17 cellular contexts compared by ENCODE assay signal in genomic region chr3:8307545-8308110, GRCh38.
A peak's percentile ranks its signal among the peaks of the same experiment; 100 is the strongest.
DNase-seq lines count a peak whose midpoint lies in the region; FAIRE-seq and TF ChIP-seq lines count a peak whose summit lies in the region.
"Had no signal": no experiment of that assay in that cellular context is flagged by ENCODE, and none has a peak within 500 bp of the region (broad histone marks: within the 10 kb centered on the region; RNA-seq: fewer than 3 reads in every experiment).

No MANE protein-coding gene starts in this region.

- no peak overlapping the region for H3K4me2 ChIP-seq in astrocyte (ENCODE audit: low read length)
- no peak overlapping the region for H3K4me2 ChIP-seq in smooth muscle cell

- H3K4me3 ChIP-seq in A673 (ENCODE audit: low read depth, low read length, poor library complexity, severe bottlenecking), result no peak overlapping the region
- H3K4me3 ChIP-seq in astrocyte (ENCODE audit: insufficient read depth, low read depth, low read length), result no peak overlapping the region
- no peak overlapping the region for H3K4me3 ChIP-seq in smooth muscle cell
- H3K4me3 ChIP-seq: K562 had no signal

- H3K9me3 Mint-ChIP-seq in astrocyte (ENCODE audit: unreplicated experiment), result peaks cover 3% of the 10 kb centered on the region

- H3K4me1 ChIP-seq in A673 (ENCODE audit: insufficient read depth, low read length, poor library complexity, severe bottlenecking) (peaks cover 35% of the 10 kb centered on the region), astrocyte (ENCODE audit: insufficient read depth, low read length) (no peaks in the 10 kb centered on the region), smooth muscle cell (ENCODE audit: low read depth) (no peaks in the 10 kb centered on the region)

- POLR2A ChIA-PET in A673 (lab: Charles Lee; ENCODE audit: low non-redundant PET), result no interaction called here

- H3K27me3 Mint-ChIP-seq in astrocyte (ENCODE audit: low read depth, unreplicated experiment), result peaks cover 10% of the 10 kb centered on the region

- DNase-seq in DMS53 (lab: John Stamatoyannopoulos, UW) (peak; percentile 73), DMS53 treated with DMSO at 0.1 percent for 48 hours (lab: John Stamatoyannopoulos, UW; ENCODE audit: unreplicated experiment) (no peak), A673 (ENCODE audit: low spot score) (peak; percentile 63), NCI-H2029 treated with DMSO at 0.1 percent for 48 hours (lab: John Stamatoyannopoulos, UW) (peak; percentile 93), astrocyte (ENCODE audit: low read depth) (no peak), erythroblast (lab: John Stamatoyannopoulos, UW) (no peak), smooth muscle cell (lab: John Stamatoyannopoulos, UW; ENCODE audit: unreplicated experiment) (no peak), posterior vena cava (ENCODE audit: low spot score) (no peak)
- DNase-seq: 8988T; GOT3; NCI-H1694 treated with DMSO at 0.1 percent for 48 hours; NK-92 treated with Interleukin-12 subunit alpha and Interleukin-12 subunit beta, amount 100 ng/mL, for 24 hours; OCI-M1 had no signal

- no TSS peak for BruUV-seq in A673 (replicated peaks; lab: Mats Ljungman, UMichigan)

- H3K4me1 Mint-ChIP-seq in astrocyte (ENCODE audit: low read depth, unreplicated experiment), result peaks cover 4% of the 10 kb centered on the region

- no peaks in the 10 kb centered on the region for H4K20me1 ChIP-seq in astrocyte (ENCODE audit: insufficient read depth, low read length)
- H4K20me1 ChIP-seq in smooth muscle cell (ENCODE audit: low read depth), result no peaks in the 10 kb centered on the region

- H3K36me3 ChIP-seq in A673 (ENCODE audit: insufficient read depth, low read length, poor library complexity, severe bottlenecking) (peaks cover 29% of the 10 kb centered on the region), astrocyte (ENCODE audit: insufficient read depth, low read length) (no peaks in the 10 kb centered on the region), smooth muscle cell (ENCODE audit: low read depth) (no peaks in the 10 kb centered on the region)

- intact Hi-C loops in A673 (cut with micrococcal nuclease; ENCODE audit: unreplicated experiment), result loop anchor here (10.0 kb wide), 1 partner anchor 433 kb away; no protein-coding TSS in a partner anchor
- intact Hi-C loops in posterior vena cava (cut with DNase I), result no loop called here

- no peak overlapping the region for H3K9ac ChIP-seq in astrocyte (ENCODE audit: low read length)
- no peak overlapping the region for H3K9ac ChIP-seq in smooth muscle cell (ENCODE audit: low read depth)

- CTCF ChIA-PET in A673 (lab: Charles Lee), result no interaction called here

- H3K79me2 ChIP-seq in astrocyte (ENCODE audit: insufficient read depth, low read length), result no peaks in the 10 kb centered on the region
- H3K79me2 ChIP-seq in smooth muscle cell (ENCODE audit: low read depth), result no peaks in the 10 kb centered on the region

- H3K36me3 Mint-ChIP-seq in astrocyte (ENCODE audit: low read depth, unreplicated experiment), result no peaks in the 10 kb centered on the region

- peak overlapping the region; percentile 12 for H3K4me3 Mint-ChIP-seq in astrocyte (ENCODE audit: unreplicated experiment)

- peaks cover 40% of the 10 kb centered on the region for H3K9me3 ChIP-seq in A673 (ENCODE audit: low read depth, low read length, poor library complexity, severe bottlenecking)
- H3K9me3 ChIP-seq in astrocyte (ENCODE audit: insufficient read depth, low read depth, low read length), result no peaks in the 10 kb centered on the region
- H3K9me3 ChIP-seq in smooth muscle cell (replicated peaks; ENCODE audit: low read depth), result no peaks in the 10 kb centered on the region

- no peaks in the 10 kb centered on the region for H3F3A ChIP-seq in smooth muscle cell (ENCODE audit: low read depth)

- TF ChIP-seq POLR2A in erythroblast (IDR thresholded peaks at IDR 0.05; ENCODE audit: low read length), result no peak

- H3K27ac ChIP-seq in A673 (ENCODE audit: low read depth, low read length, poor library complexity, severe bottlenecking) (peak overlapping the region; percentile 51), astrocyte (ENCODE audit: low read depth, low read length) (no peak overlapping the region), smooth muscle cell (ENCODE audit: low read depth) (no peak overlapping the region)
- H3K27ac ChIP-seq: C4-2B, HL-60, RWPE1 had no signal

- TF ChIP-seq CTCF in A673 (conservative IDR thresholded peaks at IDR 0.05; ENCODE audit: low read depth, low read length) (no peak), astrocyte (IDR thresholded peaks at IDR 0.05; ENCODE audit: insufficient read depth, low read depth, low read length) (no peak), smooth muscle cell (IDR thresholded peaks at IDR 0.05; ENCODE audit: borderline replicate concordance, insufficient read depth, poor library complexity, severe bottlenecking) (no peak)

- H3K27ac Mint-ChIP-seq in astrocyte (ENCODE audit: unreplicated experiment), result no peak overlapping the region

- FAIRE-seq in astrocyte (lab: Jason Lieb, UNC), result no peak
- FAIRE-seq: K562 had no signal

- H3K27me3 ChIP-seq in A673 (replicated peaks; ENCODE audit: insufficient read depth, low read depth, low read length, poor library complexity) (no peaks in the 10 kb centered on the region), astrocyte (ENCODE audit: insufficient read depth, low read length) (no peaks in the 10 kb centered on the region), smooth muscle cell (ENCODE audit: low read depth) (peaks cover 2% of the 10 kb centered on the region)

- no peak overlapping the region for H2AFZ ChIP-seq in astrocyte (ENCODE audit: low read depth, low read length)
- no peak overlapping the region for H2AFZ ChIP-seq in smooth muscle cell (ENCODE audit: low read depth)

Comparison
In these comparisons a context has a peak if more than half of its experiments do, and no peak if none do; other contexts are left out.
1. DNase-seq: peak in DMS53 (single experiment), A673 (single experiment) and NCI-H2029 treated with DMSO at 0.1 percent for 48 hours (single experiment); none in DMS53 treated with DMSO at 0.1 percent for 48 hours (single experiment), astrocyte (single experiment), erythroblast (0 of 2), smooth muscle cell (single experiment) and posterior vena cava (single experiment).